ENCODE assay signal across 2 cellular contexts in genomic region chr22:17349172-17349571, GRCh38.
TF ChIP-seq lines count a peak whose summit lies in the region.

No MANE protein-coding gene starts in this region.

TF ChIP-seq in liver, 16 proteins besides CTCF, POLR2A, EP300 and RAD21 (continued from another document):
- TF ChIP-seq ZBTB33 (IDR thresholded peaks at IDR 0.05), result no peak
- TF ChIP-seq TAF1 (conservative IDR thresholded peaks at IDR 0.05), result no peak
- no peak for TF ChIP-seq REST (IDR thresholded peaks at IDR 0.05)
- TF ChIP-seq FOXA2 (IDR thresholded peaks at IDR 0.05), result no peak
- no peak for TF ChIP-seq YY1 (IDR thresholded peaks at IDR 0.05)
- no peak for TF ChIP-seq ATF3 (IDR thresholded peaks at IDR 0.05)
TF ChIP-seq in liver: peak in this region for 0.

TF ChIP-seq in HepG2, 621 proteins besides CTCF, POLR2A, EP300 and RAD21 (continued from another document):
- TF ChIP-seq HNRNPUL1 (IDR thresholded peaks at IDR 0.05; ENCODE audit: low read depth, low read length), result no peak
- TF ChIP-seq POLR2AphosphoS5 (IDR thresholded peaks at IDR 0.05; ENCODE audit: low read depth, low read length), result no peak
- TF ChIP-seq JDP2 (CRISPR knock-in tag; IDR thresholded peaks at IDR 0.05; ENCODE audit: borderline replicate concordance), result no peak
- no peak for TF ChIP-seq ZBTB38 (CRISPR knock-in tag; IDR thresholded peaks at IDR 0.05)
